In genomic region chr9:132357764-132358163, GRCh38 we compare ENCODE assay signal across 9 cellular contexts. TPM values are rescaled to one million over a fixed set of nuclear protein-coding genes. Genes with fewer than 3 reads are reported as not detected.
"Had no signal": no experiment of that assay in that cellular context is flagged by ENCODE, and none has a peak within 500 bp of the region (broad histone marks: within the 10 kb centered on the region; RNA-seq: fewer than 3 reads in every experiment).

No MANE protein-coding gene starts in this region.

- H3K4me3 ChIP-seq: GM23338 had no signal

- H3K27ac Mint-ChIP-seq: GM23338, H9, HFFc6 had no signal

- H3K4me3 Mint-ChIP-seq: GM23338, H9, HFFc6 had no signal

- H3K27me3 Mint-ChIP-seq: IgD-negative memory B cell had no signal

- H3K27ac ChIP-seq: HL-60 had no signal

- DNase-seq: H9, HCEC 1CT, HFFc6, KG1 had no signal

- H3K9me3 Mint-ChIP-seq: GM23338, H9, HFFc6, IgD-negative memory B cell had no signal

- ATAC-seq: GM23338, HepG2 had no signal

- H3K4me2 ChIP-seq: GM23338 had no signal

RNA-seq across cellular contexts. Expression of gene CFAP77, which starts 52.2 kb away (rescaled TPM):
- total RNA-seq: HepG2, HFFc6, HT1080 had no signal
